Comparison of ENCODE assay signal across 31 cellular contexts in the genomic region with DNA sequence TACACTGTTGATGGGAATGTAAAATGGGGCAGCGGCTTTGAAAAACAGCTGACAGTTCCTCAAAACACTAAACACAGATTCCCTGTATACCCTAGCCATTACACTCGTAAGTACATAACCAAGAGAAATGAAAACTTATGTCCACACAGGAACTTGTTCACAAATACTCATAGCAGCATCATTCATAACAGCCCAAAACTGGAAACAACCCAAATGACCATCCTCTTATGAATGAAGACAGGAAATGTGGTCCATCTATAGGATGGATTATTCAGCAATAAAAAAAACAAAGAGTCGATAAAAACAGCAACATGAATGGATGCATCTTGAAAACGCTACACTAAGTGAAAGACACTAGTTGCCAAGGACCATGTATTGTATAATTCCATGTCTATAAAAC. TPM values are rescaled to one million over a fixed set of nuclear protein-coding genes. Genes with fewer than 3 reads are reported as not detected.
A peak's percentile ranks its signal among the peaks of the same experiment; 100 is the strongest.
DNase-seq lines count a peak whose midpoint lies in the region; TF ChIP-seq lines count a peak whose summit lies in the region.
"Had no signal": no experiment of that assay in that cellular context is flagged by ENCODE, and none has a peak within 500 bp of the region (broad histone marks: within the 10 kb centered on the region; RNA-seq: fewer than 3 reads in every experiment).

No MANE protein-coding gene starts in this region.

- peak overlapping the region; percentile 53; the same call in 1 of the 2 replicates for H3K4me3 ChIP-seq in ACC112 (ENCODE audit: low read depth, low read length)
- H3K4me3 ChIP-seq in GM23248, result no peak overlapping the region
- H3K4me3 ChIP-seq in brain microvascular endothelial cell (ENCODE audit: low read depth, low read length), result no peak overlapping the region
- H3K4me3 ChIP-seq: A549, esophagus muscularis mucosa, right atrium auricular region, spleen, testis had no signal

- no peaks in the 10 kb centered on the region; the same call in 1 of the 2 replicates for H4K20me1 ChIP-seq in GM23248 (ENCODE audit: insufficient read depth)

- no peaks in the 10 kb centered on the region for H3K9me2 ChIP-seq in GM23248 (ENCODE audit: insufficient read depth)

- H3K4me2 ChIP-seq in GM23248 (ENCODE audit: unreplicated experiment), result peak overlapping the region; percentile 0
- H3K4me2 ChIP-seq: A549 had no signal

- H3K27ac ChIP-seq in ACC112 (ENCODE audit: low read depth, low read length) (peak overlapping the region; percentile 66), GM23248 (no peak overlapping the region), brain microvascular endothelial cell (no peak overlapping the region)
- H3K27ac ChIP-seq: A549, esophagus muscularis mucosa, right atrium auricular region, spleen, testis, WERI-Rb-1 had no signal

- TF ChIP-seq CTCF in brain microvascular endothelial cell (IDR thresholded peaks at IDR 0.05; ENCODE audit: low read depth, low read length, missing control alignments), result no peak

- no peaks in the 10 kb centered on the region for H3F3A ChIP-seq in GM23248 (ENCODE audit: insufficient read depth)

- no peak overlapping the region for H3K9ac ChIP-seq in GM23248

- 57 to 64% methylated on average over 4 of the region's 4 CpGs for WGBS in GM23248 (ENCODE audit: low coverage in 1 of 2, low lambda C conversion rate in 2 of 2, missing lambda C conversion rate in 2 of 2), 2 experiments

- DNase-seq in GM23248 (peak; percentile 63), brain microvascular endothelial cell (peak; percentile 40), iris pigment epithelial cell (ENCODE audit: low read depth) (peak; percentile 67), NOMO-1 treated with DMSO at 0.1 percent for 48 hours (lab: John Stamatoyannopoulos, UW; ENCODE audit: unreplicated experiment) (no peak), SIG-M5 (lab: John Stamatoyannopoulos, UW) (no peak), middle frontal gyrus (ENCODE audit: extremely low spot score, low spot score) (no peak), NCI-H1105 (lab: John Stamatoyannopoulos, UW) (no peak)
- DNase-seq: activated CD4-positive, alpha-beta T cell treated with anti-CD3 and anti-CD28 coated beads, Interleukin-2, amount 10 ng/mL, durations not matched to agents 24 days and 14 days; activated effector memory CD4-positive, alpha-beta T cell treated with Interleukin-2 at 50 U/mL for 16 hours; activated naive CD8-positive, alpha-beta T cell treated with anti-CD3 and anti-CD28 coated beads for 36 hours; AML-193; aorta; caudate nucleus; CD4-positive, alpha-beta memory T cell; DMS 273 treated with DMSO at 0.1 percent for 48 hours; hypothalamus; left cardiac atrium; NCI-H146; posterior cingulate gyrus; SHP77; spleen; stimulated activated CD4-positive, alpha-beta T cell treated with anti-CD3 and anti-CD28 coated beads, Interleukin-2, amount 100 ng/mL, for 24 hours; SW 1271; T1000; testis; WERI-Rb-1 had no signal

- H3K79me2 ChIP-seq in ACC112 (ENCODE audit: control insufficient read depth, insufficient read depth, low read length, unreplicated experiment) (peaks cover 66% of the 10 kb centered on the region), GM23248 (ENCODE audit: insufficient read depth) (peaks cover 93% of the 10 kb centered on the region)

- in situ Hi-C loops in GM23248 (cut with MboI) (no loop called here), brain microvascular endothelial cell (cut with HindIII; ENCODE audit: low pct_ligation_motif_present, low sequenced_read_pairs) (no loop called here)

- H3K4me1 ChIP-seq in ACC112 (ENCODE audit: control insufficient read depth, insufficient read depth, low read length, unreplicated experiment) (peaks cover 30% of the 10 kb centered on the region), GM23248 (ENCODE audit: insufficient read depth) (peaks cover 7% of the 10 kb centered on the region; the same call in 1 of the 2 replicates)
- H3K4me1 ChIP-seq: A549, testis had no signal

- H3K27me3 ChIP-seq in ACC112 (ENCODE audit: insufficient read depth, low read length) (no peaks in the 10 kb centered on the region), GM23248 (replicated peaks; ENCODE audit: insufficient read depth) (no peaks in the 10 kb centered on the region), brain microvascular endothelial cell (replicated peaks) (no peaks in the 10 kb centered on the region)
- H3K27me3 ChIP-seq: esophagus muscularis mucosa, right atrium auricular region, spleen, testis had no signal

- peak overlapping the region; percentile 21 for H2AFZ ChIP-seq in ACC112 (ENCODE audit: low read length, unreplicated experiment)
- no peak overlapping the region for H2AFZ ChIP-seq in GM23248

- H3K9me3 ChIP-seq in GM23248 (ENCODE audit: low read depth), result no peaks in the 10 kb centered on the region
- H3K9me3 ChIP-seq: A549, esophagus muscularis mucosa, right atrium auricular region, spleen, testis had no signal

- H3K36me3 ChIP-seq in ACC112 (ENCODE audit: insufficient read depth, low read length) (0 out of 2 replicates have a peak, but pooled peaks cover 3% of the 10 kb centered on the region), GM23248 (ENCODE audit: low read depth) (0 out of 2 replicates have a peak, but pooled peaks cover 9% of the 10 kb centered on the region), brain microvascular endothelial cell (replicated peaks) (peaks cover 7% of the 10 kb centered on the region)
- H3K36me3 ChIP-seq: WERI-Rb-1 had no signal

RNA-seq across cellular contexts. Expression of gene NMT2, which starts 23.7 kb away (rescaled TPM):
- total RNA-seq in GM23248 (2014; rRNA removed; shearing (Covaris generic)), result 28.6 and 35.9 TPM in 2 replicates
- 24.9 and 26.3 TPM in 2 replicates for polyA plus RNA-seq in GM23248 (2016; fragmentation: Nextera tagmentation; extraction: Ambion mirVana)

RNA-seq across cellular contexts. Expression of gene RPP38, which starts 47.6 kb away (rescaled TPM):
- 8.0 and 8.9 TPM in 2 replicates for total RNA-seq in GM23248 (2014; rRNA removed; shearing (Covaris generic))
- polyA plus RNA-seq in GM23248 (2016; fragmentation: Nextera tagmentation; extraction: Ambion mirVana), result 19.0 and 22.1 TPM in 2 replicates

RNA-seq across cellular contexts. Expression of gene ACBD7, which starts 56.2 kb away (rescaled TPM):
- total RNA-seq in GM23248 (2014; rRNA removed; shearing (Covaris generic)), result 0.11 and 0.13 TPM in 2 replicates
- not detected in 2 replicates for polyA plus RNA-seq in GM23248 (2016; fragmentation: Nextera tagmentation; extraction: Ambion mirVana)
- total RNA-seq: aorta; CD4-positive, alpha-beta memory T cell; right atrium auricular region had no signal
- polyA plus RNA-seq: aorta; CD4-positive, alpha-beta memory T cell; IgD-negative memory B cell had no signal

Comparison
In these comparisons a context has a peak if more than half of its experiments do, and no peak if none do; other contexts are left out.
1. DNase-seq: peak in GM23248 (single experiment), brain microvascular endothelial cell (single experiment) and iris pigment epithelial cell (single experiment); none in NOMO-1 treated with DMSO at 0.1 percent for 48 hours (single experiment), SIG-M5 (single experiment), middle frontal gyrus (single experiment) and NCI-H1105 (single experiment).